In genomic region chr20:37914672-37915433, GRCh38 we compare ENCODE assay signal across 9 cellular contexts. TPM values are rescaled to one million over a fixed set of nuclear protein-coding genes. Genes with fewer than 3 reads are reported as not detected.
DNase-seq lines count a peak whose midpoint lies in the region; ATAC-seq and TF ChIP-seq lines count a peak whose summit lies in the region.
"Had no signal": no experiment of that assay in that cellular context is flagged by ENCODE, and none has a peak within 500 bp of the region (broad histone marks: within the 10 kb centered on the region; RNA-seq: fewer than 3 reads in every experiment).

No MANE protein-coding gene starts in this region.

- H3K4me1 ChIP-seq in esophagus squamous epithelium (peaks cover 7 to 35% (median 13%) of the 10 kb centered on the region in 3 donors), parathyroid adenoma (no peaks in the 10 kb centered on the region)

- H3K9me3 ChIP-seq in esophagus squamous epithelium (no peaks in the 10 kb centered on the region), parathyroid adenoma (ENCODE audit: control insufficient read depth, low read length) (no peaks in the 10 kb centered on the region)

- peak overlapping the region in 3 of 4 donors; percentile 7 to 48 (median 25) for H3K4me3 ChIP-seq in esophagus squamous epithelium
- no peak overlapping the region for H3K4me3 ChIP-seq in parathyroid adenoma (ENCODE audit: low read depth, low read length)

- TF ChIP-seq CTCF in esophagus squamous epithelium (IDR thresholded peaks at IDR 0.05), result no peak
- TF ChIP-seq CTCF in parathyroid adenoma (IDR thresholded peaks at IDR 0.05), result no peak

- no peak overlapping the region for H3K9ac ChIP-seq in parathyroid adenoma

- H3K27me3 ChIP-seq in esophagus squamous epithelium (peaks cover 0 to 100% (median 7%) of the 10 kb centered on the region in 4 donors), parathyroid adenoma (ENCODE audit: control insufficient read depth, insufficient read depth, low read length) (peaks cover 4% of the 10 kb centered on the region)

- peak overlapping the region; percentile 59 for H2AFZ ChIP-seq in parathyroid adenoma

- H3K36me3 ChIP-seq in esophagus squamous epithelium (no peaks in the 10 kb centered on the region), parathyroid adenoma (ENCODE audit: control insufficient read depth, insufficient read depth, low read length) (no peaks in the 10 kb centered on the region)

- 12 to 20% methylated on average over 5 to 9 of the region's 34 CpGs for WGBS in esophagus squamous epithelium, 2 donors

- H3K79me2 ChIP-seq in parathyroid adenoma, result no peaks in the 10 kb centered on the region

- peak; percentile 16 for TF ChIP-seq POLR2A in GM19193 (IDR thresholded peaks at IDR 0.05; ENCODE audit: extremely low read depth, insufficient read depth, insufficient read length)
- TF ChIP-seq POLR2A in esophagus squamous epithelium (IDR thresholded peaks at IDR 0.05), result no peak

- peak; percentile 93 for DNase-seq in SK-N-DZ (ENCODE audit: low spot score)
- no peak for DNase-seq in esophagus squamous epithelium (lab: John Stamatoyannopoulos, UW)
- DNase-seq in cerebellar nuclear complex (lab: John Stamatoyannopoulos, UW), result no peak
- DNase-seq in RPMI8226, result no peak
- DNase-seq: midbrain had no signal

- intact Hi-C loops in esophagus squamous epithelium (cut with DNase I), result no loop called here

- ATAC-seq in GM18907 (IDR thresholded peaks at IDR 0.05; ENCODE audit: unreplicated experiment), result no peak
- no peak for ATAC-seq in GM21737 (IDR thresholded peaks at IDR 0.05; ENCODE audit: unreplicated experiment)

- H3K4me2 ChIP-seq in parathyroid adenoma (ENCODE audit: low read length), result peak overlapping the region; percentile 21

- H3K27ac ChIP-seq in esophagus squamous epithelium, result peak overlapping the region in 1 of 4 donors; percentile 29
- H3K27ac ChIP-seq in parathyroid adenoma, result no peak overlapping the region

RNA-seq across cellular contexts. Expression of gene VSTM2L, which starts 11.9 kb away (rescaled TPM):
- polyA plus RNA-seq in SK-N-DZ (2014; cell fraction: cytosol; rRNA removed), result 11.6 and 15.9 TPM in 2 replicates
- 6.4 and 8.6 TPM in 2 replicates for polyA plus RNA-seq in SK-N-DZ (2014; cell fraction: nucleus; rRNA removed)
- 1 to 10 TPM in 1 of 4 donors, under 1 TPM in 3; 0.38 to 2.6 (median 0.68) TPM for total RNA-seq in esophagus squamous epithelium
